In the genomic region with DNA sequence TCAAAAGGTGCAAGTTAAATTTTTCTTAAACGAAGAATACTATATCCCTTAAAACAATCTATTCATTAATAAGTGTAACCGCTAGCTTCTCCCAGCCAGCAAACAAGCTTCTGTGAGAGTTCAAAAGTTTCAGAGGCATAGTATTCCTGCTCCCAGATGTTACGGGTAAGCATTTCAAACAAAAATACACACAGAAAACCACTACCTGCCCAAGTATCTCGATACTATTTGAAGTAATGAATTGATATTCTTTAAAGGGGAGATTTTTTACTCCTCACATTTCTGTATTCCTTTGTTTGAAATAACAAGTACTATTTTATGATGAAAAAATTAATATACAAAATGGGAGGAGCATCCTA, we compare ENCODE assay signal across 1 cellular context.
TF ChIP-seq lines count a peak whose summit lies in the region.

No MANE protein-coding gene starts in this region.

TF ChIP-seq in K562, 482 proteins besides CTCF, POLR2A, EP300 and RAD21 (continued from another document):
- TF ChIP-seq, protein P1, sequence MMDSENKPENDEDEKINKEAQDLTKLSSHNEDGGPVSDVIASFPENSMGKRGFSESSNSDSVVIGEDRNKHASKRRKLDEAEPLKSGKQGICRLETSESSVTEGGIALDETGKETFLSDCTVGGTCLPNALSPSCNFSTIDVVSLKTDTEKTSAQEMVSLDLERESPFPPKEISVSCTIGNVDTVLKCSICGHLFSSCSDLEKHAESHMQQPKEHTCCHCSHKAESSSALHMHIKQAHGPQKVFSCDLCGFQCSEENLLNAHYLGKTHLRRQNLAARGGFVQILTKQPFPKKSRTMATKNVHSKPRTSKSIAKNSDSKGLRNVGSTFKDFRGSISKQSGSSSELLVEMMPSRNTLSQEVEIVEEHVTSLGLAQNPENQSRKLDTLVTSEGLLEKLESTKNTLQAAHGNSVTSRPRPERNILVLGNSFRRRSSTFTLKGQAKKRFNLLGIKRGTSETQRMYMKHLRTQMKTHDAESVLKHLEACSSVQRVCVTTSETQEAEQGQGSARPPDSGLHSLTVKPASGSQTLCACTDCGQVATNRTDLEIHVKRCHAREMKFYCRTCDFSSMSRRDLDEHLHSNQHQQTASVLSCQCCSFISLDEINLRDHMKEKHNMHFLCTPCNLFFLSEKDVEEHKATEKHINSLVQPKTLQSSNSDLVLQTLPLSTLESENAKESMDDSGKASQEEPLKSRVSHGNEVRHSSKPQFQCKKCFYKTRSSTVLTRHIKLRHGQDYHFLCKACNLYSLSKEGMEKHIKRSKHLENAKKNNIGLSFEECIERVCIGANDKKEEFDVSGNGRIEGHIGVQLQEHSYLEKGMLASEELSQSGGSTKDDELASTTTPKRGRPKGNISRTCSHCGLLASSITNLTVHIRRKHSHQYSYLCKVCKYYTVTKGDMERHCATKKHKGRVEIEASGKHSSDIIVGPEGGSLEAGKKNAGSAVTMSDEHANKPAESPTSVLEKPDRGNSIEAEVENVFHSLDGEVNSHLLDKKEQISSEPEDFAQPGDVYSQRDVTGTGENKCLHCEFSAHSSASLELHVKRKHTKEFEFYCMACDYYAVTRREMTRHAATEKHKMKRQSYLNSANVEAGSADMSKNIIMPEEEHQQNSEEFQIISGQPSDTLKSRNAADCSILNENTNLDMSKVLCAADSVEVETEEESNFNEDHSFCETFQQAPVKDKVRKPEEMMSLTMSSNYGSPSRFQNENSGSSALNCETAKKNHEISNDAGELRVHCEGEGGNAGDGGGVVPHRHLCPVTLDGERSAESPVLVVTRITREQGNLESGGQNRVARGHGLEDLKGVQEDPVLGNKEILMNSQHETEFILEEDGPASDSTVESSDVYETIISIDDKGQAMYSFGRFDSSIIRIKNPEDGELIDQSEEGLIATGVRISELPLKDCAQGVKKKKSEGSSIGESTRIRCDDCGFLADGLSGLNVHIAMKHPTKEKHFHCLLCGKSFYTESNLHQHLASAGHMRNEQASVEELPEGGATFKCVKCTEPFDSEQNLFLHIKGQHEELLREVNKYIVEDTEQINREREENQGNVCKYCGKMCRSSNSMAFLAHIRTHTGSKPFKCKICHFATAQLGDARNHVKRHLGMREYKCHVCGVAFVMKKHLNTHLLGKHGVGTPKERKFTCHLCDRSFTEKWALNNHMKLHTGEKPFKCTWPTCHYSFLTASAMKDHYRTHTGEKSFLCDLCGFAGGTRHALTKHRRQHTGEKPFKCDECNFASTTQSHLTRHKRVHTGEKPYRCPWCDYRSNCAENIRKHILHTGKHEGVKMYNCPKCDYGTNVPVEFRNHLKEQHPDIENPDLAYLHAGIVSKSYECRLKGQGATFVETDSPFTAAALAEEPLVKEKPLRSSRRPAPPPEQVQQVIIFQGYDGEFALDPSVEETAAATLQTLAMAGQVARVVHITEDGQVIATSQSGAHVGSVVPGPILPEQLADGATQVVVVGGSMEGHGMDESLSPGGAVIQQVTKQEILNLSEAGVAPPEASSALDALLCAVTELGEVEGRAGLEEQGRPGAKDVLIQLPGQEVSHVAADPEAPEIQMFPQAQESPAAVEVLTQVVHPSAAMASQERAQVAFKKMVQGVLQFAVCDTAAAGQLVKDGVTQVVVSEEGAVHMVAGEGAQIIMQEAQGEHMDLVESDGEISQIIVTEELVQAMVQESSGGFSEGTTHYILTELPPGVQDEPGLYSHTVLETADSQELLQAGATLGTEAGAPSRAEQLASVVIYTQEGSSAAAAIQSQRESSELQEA (IDR thresholded peaks at IDR 0.05; ENCODE audit: low read depth) = no peak
- TF ChIP-seq CCAR2 (IDR thresholded peaks at IDR 0.05; ENCODE audit: low read depth, low read length) = no peak
- TF ChIP-seq, protein P2, sequence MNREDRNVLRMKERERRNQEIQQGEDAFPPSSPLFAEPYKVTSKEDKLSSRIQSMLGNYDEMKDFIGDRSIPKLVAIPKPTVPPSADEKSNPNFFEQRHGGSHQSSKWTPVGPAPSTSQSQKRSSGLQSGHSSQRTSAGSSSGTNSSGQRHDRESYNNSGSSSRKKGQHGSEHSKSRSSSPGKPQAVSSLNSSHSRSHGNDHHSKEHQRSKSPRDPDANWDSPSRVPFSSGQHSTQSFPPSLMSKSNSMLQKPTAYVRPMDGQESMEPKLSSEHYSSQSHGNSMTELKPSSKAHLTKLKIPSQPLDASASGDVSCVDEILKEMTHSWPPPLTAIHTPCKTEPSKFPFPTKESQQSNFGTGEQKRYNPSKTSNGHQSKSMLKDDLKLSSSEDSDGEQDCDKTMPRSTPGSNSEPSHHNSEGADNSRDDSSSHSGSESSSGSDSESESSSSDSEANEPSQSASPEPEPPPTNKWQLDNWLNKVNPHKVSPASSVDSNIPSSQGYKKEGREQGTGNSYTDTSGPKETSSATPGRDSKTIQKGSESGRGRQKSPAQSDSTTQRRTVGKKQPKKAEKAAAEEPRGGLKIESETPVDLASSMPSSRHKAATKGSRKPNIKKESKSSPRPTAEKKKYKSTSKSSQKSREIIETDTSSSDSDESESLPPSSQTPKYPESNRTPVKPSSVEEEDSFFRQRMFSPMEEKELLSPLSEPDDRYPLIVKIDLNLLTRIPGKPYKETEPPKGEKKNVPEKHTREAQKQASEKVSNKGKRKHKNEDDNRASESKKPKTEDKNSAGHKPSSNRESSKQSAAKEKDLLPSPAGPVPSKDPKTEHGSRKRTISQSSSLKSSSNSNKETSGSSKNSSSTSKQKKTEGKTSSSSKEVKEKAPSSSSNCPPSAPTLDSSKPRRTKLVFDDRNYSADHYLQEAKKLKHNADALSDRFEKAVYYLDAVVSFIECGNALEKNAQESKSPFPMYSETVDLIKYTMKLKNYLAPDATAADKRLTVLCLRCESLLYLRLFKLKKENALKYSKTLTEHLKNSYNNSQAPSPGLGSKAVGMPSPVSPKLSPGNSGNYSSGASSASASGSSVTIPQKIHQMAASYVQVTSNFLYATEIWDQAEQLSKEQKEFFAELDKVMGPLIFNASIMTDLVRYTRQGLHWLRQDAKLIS (CRISPR knock-in tag; IDR thresholded peaks at IDR 0.05) = no peak
- TF ChIP-seq MYNN (IDR thresholded peaks at IDR 0.05) = no peak
- no peak for TF ChIP-seq MYNN (CRISPR knock-in tag; IDR thresholded peaks at IDR 0.05)
- no peak for TF ChIP-seq YBX1 (IDR thresholded peaks at IDR 0.05)
- no peak for TF ChIP-seq NFATC3 (IDR thresholded peaks at IDR 0.05)
- TF ChIP-seq ZNF174 (CRISPR knock-in tag; IDR thresholded peaks at IDR 0.05) = no peak
- TF ChIP-seq PURB (CRISPR knock-in tag; IDR thresholded peaks at IDR 0.05; ENCODE audit: low read depth) = no peak
- TF ChIP-seq, protein P3, sequence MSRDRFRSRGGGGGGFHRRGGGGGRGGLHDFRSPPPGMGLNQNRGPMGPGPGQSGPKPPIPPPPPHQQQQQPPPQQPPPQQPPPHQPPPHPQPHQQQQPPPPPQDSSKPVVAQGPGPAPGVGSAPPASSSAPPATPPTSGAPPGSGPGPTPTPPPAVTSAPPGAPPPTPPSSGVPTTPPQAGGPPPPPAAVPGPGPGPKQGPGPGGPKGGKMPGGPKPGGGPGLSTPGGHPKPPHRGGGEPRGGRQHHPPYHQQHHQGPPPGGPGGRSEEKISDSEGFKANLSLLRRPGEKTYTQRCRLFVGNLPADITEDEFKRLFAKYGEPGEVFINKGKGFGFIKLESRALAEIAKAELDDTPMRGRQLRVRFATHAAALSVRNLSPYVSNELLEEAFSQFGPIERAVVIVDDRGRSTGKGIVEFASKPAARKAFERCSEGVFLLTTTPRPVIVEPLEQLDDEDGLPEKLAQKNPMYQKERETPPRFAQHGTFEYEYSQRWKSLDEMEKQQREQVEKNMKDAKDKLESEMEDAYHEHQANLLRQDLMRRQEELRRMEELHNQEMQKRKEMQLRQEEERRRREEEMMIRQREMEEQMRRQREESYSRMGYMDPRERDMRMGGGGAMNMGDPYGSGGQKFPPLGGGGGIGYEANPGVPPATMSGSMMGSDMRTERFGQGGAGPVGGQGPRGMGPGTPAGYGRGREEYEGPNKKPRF (IDR thresholded peaks at IDR 0.05; ENCODE audit: low read depth, low read length) = no peak
- TF ChIP-seq, protein P4, sequence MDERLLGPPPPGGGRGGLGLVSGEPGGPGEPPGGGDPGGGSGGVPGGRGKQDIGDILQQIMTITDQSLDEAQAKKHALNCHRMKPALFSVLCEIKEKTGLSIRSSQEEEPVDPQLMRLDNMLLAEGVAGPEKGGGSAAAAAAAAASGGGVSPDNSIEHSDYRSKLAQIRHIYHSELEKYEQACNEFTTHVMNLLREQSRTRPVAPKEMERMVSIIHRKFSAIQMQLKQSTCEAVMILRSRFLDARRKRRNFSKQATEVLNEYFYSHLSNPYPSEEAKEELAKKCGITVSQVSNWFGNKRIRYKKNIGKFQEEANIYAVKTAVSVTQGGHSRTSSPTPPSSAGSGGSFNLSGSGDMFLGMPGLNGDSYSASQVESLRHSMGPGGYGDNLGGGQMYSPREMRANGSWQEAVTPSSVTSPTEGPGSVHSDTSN (CRISPR knock-in tag; IDR thresholded peaks at IDR 0.05; ENCODE audit: low read depth) = no peak
- TF ChIP-seq, protein P4 (tag; conservative IDR thresholded peaks at IDR 0.05; ENCODE audit: low read depth) = no peak
- no peak for TF ChIP-seq NR2C2 (CRISPR knock-in tag; IDR thresholded peaks at IDR 0.05)
- TF ChIP-seq NR2C2 (tag; IDR thresholded peaks at IDR 0.05) = no peak
- TF ChIP-seq KLF6 (CRISPR knock-in tag; IDR thresholded peaks at IDR 0.05; ENCODE audit: borderline replicate concordance) = no peak
